ENCODE assay signal across 17 cellular contexts in genomic region chr17:44585315-44585714, GRCh38. TPM values are rescaled to one million over a fixed set of nuclear protein-coding genes. Genes with fewer than 3 reads are reported as not detected.
"Had no signal": no experiment of that assay in that cellular context is flagged by ENCODE, and none has a peak within 500 bp of the region (broad histone marks: within the 10 kb centered on the region; RNA-seq: fewer than 3 reads in every experiment).

No MANE protein-coding gene starts in this region.

- H3K36me3 Mint-ChIP-seq: activated naive CD8-positive, alpha-beta T cell treated with anti-CD3 and anti-CD28 coated beads for 36 hours; naive B cell had no signal

- DNase-seq: activated CD4-positive, alpha-beta T cell treated with anti-CD3 and anti-CD28 coated beads for 36 hours; activated CD8-positive, alpha-beta memory T cell treated with anti-CD3 and anti-CD28 coated beads, Interleukin-2, amount 50 U/mL, for 48 hours; activated gamma-delta T cell treated with Interleukin-2 at 50 U/mL for 16 hours; activated naive CD8-positive, alpha-beta T cell treated with anti-CD3 and anti-CD28 coated beads for 36 hours; activated T-cell treated with anti-CD3 and anti-CD28 coated beads, Interleukin-2, amount 50 U/mL, for 72 hours; effector memory CD4-positive, alpha-beta T cell; foreskin keratinocyte; left colon; lower lobe of right lung; naive B cell; retina; stimulated activated CD4-positive, alpha-beta T cell treated with anti-CD3 and anti-CD28 coated beads, Interleukin-4, amount 100 ng/mL, for 1 hour; stimulated activated naive CD4-positive, alpha-beta T cell treated with Interleukin-2 at 50 U/mL for 16 hours; substantia nigra; T-helper 17 cell; transverse colon; WERI-Rb-1 had no signal

- H3K36me3 ChIP-seq: lower lobe of right lung, transverse colon, WERI-Rb-1 had no signal

- H3K27ac ChIP-seq: foreskin keratinocyte, lower lobe of right lung, WERI-Rb-1 had no signal

- H3K4me1 Mint-ChIP-seq: activated CD4-positive, alpha-beta T cell treated with anti-CD3 and anti-CD28 coated beads for 36 hours; activated naive CD8-positive, alpha-beta T cell treated with anti-CD3 and anti-CD28 coated beads for 36 hours had no signal

- H3K4me1 ChIP-seq: lower lobe of right lung, transverse colon had no signal

- ATAC-seq: activated CD4-positive, alpha-beta T cell treated with anti-CD3 and anti-CD28 coated beads for 36 hours; activated T-cell treated with anti-CD3 and anti-CD28 coated beads, Interleukin-2, amount 50 U/mL, for 72 hours; foreskin keratinocyte; left colon; T-helper 17 cell had no signal

- H3K9me3 Mint-ChIP-seq: activated naive CD8-positive, alpha-beta T cell treated with anti-CD3 and anti-CD28 coated beads for 36 hours; activated T-cell treated with anti-CD3 and anti-CD28 coated beads, Interleukin-2, amount 50 U/mL, for 72 hours; naive B cell had no signal

- H3K27ac Mint-ChIP-seq: activated CD4-positive, alpha-beta T cell treated with anti-CD3 and anti-CD28 coated beads for 36 hours; activated naive CD8-positive, alpha-beta T cell treated with anti-CD3 and anti-CD28 coated beads for 36 hours; activated T-cell treated with anti-CD3 and anti-CD28 coated beads, Interleukin-2, amount 50 U/mL, for 72 hours; naive B cell; T-helper 17 cell had no signal

- H3K4me3 ChIP-seq: lower lobe of right lung, transverse colon had no signal

- H3K9me3 ChIP-seq: lower lobe of right lung, transverse colon had no signal

- H3K4me3 Mint-ChIP-seq: activated CD4-positive, alpha-beta T cell treated with anti-CD3 and anti-CD28 coated beads for 36 hours; activated naive CD8-positive, alpha-beta T cell treated with anti-CD3 and anti-CD28 coated beads for 36 hours; activated T-cell treated with anti-CD3 and anti-CD28 coated beads, Interleukin-2, amount 50 U/mL, for 72 hours; naive B cell; T-helper 17 cell had no signal

RNA-seq across cellular contexts. Expression of gene FZD2, which starts 28.0 kb away (rescaled TPM):
- total RNA-seq: activated naive CD8-positive, alpha-beta T cell treated with anti-CD3 and anti-CD28 coated beads for 36 hours had no signal
